Comparison of ENCODE assay signal across 7 cellular contexts in genomic region chr4:2793920-2794706, GRCh38. TPM values are rescaled to one million over a fixed set of nuclear protein-coding genes. Genes with fewer than 3 reads are reported as not detected.
A peak's percentile ranks its signal among the peaks of the same experiment; 100 is the strongest.
DNase-seq lines count a peak whose midpoint lies in the region; ATAC-seq and TF ChIP-seq lines count a peak whose summit lies in the region.

No MANE protein-coding gene starts in this region.

- no peak for TF ChIP-seq POLR2A in HCT116 (IDR thresholded peaks at IDR 0.05; ENCODE audit: borderline replicate concordance, extremely low read depth, insufficient read depth, insufficient read length)

- H2AFZ ChIP-seq in HCT116 (ENCODE audit: low read depth, low read length, poor library complexity, severe bottlenecking) (no peak overlapping the region), SK-N-SH (ENCODE audit: low read depth) (peak overlapping the region; percentile 51; the same call in 1 of the 2 replicates)

- H3K27ac ChIP-seq in HCT116 (ENCODE audit: low read depth, low read length) (peak overlapping the region; percentile 39; the same call in 1 of the 2 replicates), SK-N-SH (ENCODE audit: low read depth in 2 of 2, low read length in 1 of 2) (peak overlapping the region; percentile 49 to 94; a peak in 3 of 4 replicates), muscle layer of duodenum (ENCODE audit: low read length) (peak overlapping the region; percentile 74)
- no peak overlapping the region for H3K27ac ChIP-seq in effector memory CD4-positive, alpha-beta T cell (ENCODE audit: insufficient read depth, low read length, poor library complexity, severe bottlenecking)

- TSS peak; percentile 45 for BruUV-seq in HCT116 (replicated peaks; lab: Mats Ljungman, UMichigan)

- CTCF ChIA-PET in HCT116 (lab: Charles Lee), result no interaction called here
- CTCF ChIA-PET in SK-N-SH (lab: Yijun Ruan, JAX), result interaction anchor here (0.8 kb wide), 1 partner anchor 184 kb away, joined by 3 read pairs; no protein-coding TSS in a partner anchor
- CTCF ChIA-PET in HEK293T (lab: Yijun Ruan, JAX), result no interaction called here

- H3K27me3 ChIP-seq in HCT116 (ENCODE audit: insufficient read depth, low read length), result no peaks in the 10 kb centered on the region
- H3K27me3 ChIP-seq in SK-N-SH (ENCODE audit: insufficient read depth), result no peaks in the 10 kb centered on the region
- H3K27me3 ChIP-seq in effector memory CD4-positive, alpha-beta T cell (replicated peaks; ENCODE audit: control insufficient read depth, insufficient read depth, low read length, poor library complexity, severe bottlenecking), result no peaks in the 10 kb centered on the region
- H3K27me3 ChIP-seq in muscle layer of duodenum (ENCODE audit: low read depth, low read length), result no peaks in the 10 kb centered on the region

- WGBS in SK-N-SH (ENCODE audit: low lambda C conversion rate), result 59% methylated on average over 10 of the region's 14 CpGs

- H3K36me3 ChIP-seq in HCT116 (ENCODE audit: control insufficient read depth in 1 of 2, insufficient read depth in 2 of 2, low read length in 2 of 2) (no peaks in the 10 kb centered on the region), SK-N-SH (replicated peaks in 1 of 2; ENCODE audit: control insufficient read depth in 1 of 2, insufficient read depth in 2 of 2, low read length in 1 of 2) (no peaks in the 10 kb centered on the region), muscle layer of duodenum (ENCODE audit: control insufficient read depth in 1 of 2, insufficient read depth in 2 of 2, low read length in 2 of 2) (no peaks in the 10 kb centered on the region)
- H3K36me3 ChIP-seq in effector memory CD4-positive, alpha-beta T cell (ENCODE audit: control insufficient read depth, insufficient read depth, low read length), result no peaks in the 10 kb centered on the region

- no peaks in the 10 kb centered on the region for H3F3A ChIP-seq in SK-N-SH (replicated peaks; ENCODE audit: insufficient read depth)

- peak overlapping the region; percentile 88 for H3K4me2 ChIP-seq in HCT116 (ENCODE audit: low read length)
- H3K4me2 ChIP-seq in SK-N-SH, result peak overlapping the region; percentile 87

- H3K9me3 ChIP-seq in HCT116 (ENCODE audit: control insufficient read depth in 1 of 2, insufficient read depth in 1 of 2, low read depth in 1 of 2, low read length in 2 of 2), result no peaks in the 10 kb centered on the region
- no peaks in the 10 kb centered on the region for H3K9me3 ChIP-seq in SK-N-SH
- H3K9me3 ChIP-seq in effector memory CD4-positive, alpha-beta T cell (ENCODE audit: control insufficient read depth, low read length), result no peaks in the 10 kb centered on the region
- H3K9me3 ChIP-seq in muscle layer of duodenum (ENCODE audit: control insufficient read depth in 1 of 2, low read length in 2 of 2), result no peaks in the 10 kb centered on the region

- peak overlapping the region; percentile 53 to 62 for H3K4me3 ChIP-seq in HCT116 (replicated peaks in 1 of 2; ENCODE audit: low read depth in 1 of 2, low read length in 2 of 2)
- H3K4me3 ChIP-seq in SK-N-SH (ENCODE audit: low read depth in 2 of 2, low read length in 1 of 2), result peak overlapping the region; percentile 53 to 65
- peak overlapping the region; percentile 70 for H3K4me3 ChIP-seq in effector memory CD4-positive, alpha-beta T cell (ENCODE audit: insufficient read depth, low read depth, low read length, poor library complexity, severe bottlenecking)
- H3K4me3 ChIP-seq in muscle layer of duodenum (ENCODE audit: low read depth in 1 of 2, low read length in 2 of 2), result peak overlapping the region; percentile 63 to 71

- intact Hi-C loops in HCT116 (cut with micrococcal nuclease), result no loop called here

- POLR2A ChIA-PET in HCT116 (lab: Charles Lee), result no interaction called here
- POLR2A ChIA-PET in SK-N-SH (lab: Yijun Ruan, JAX), result no interaction called here
- POLR2A ChIA-PET in HEK293T (lab: Yijun Ruan, JAX), result interaction anchor here (1.0 kb wide), 1 partner anchor 18 kb away, joined by 3 read pairs; no protein-coding TSS in a partner anchor

- H3K4me1 ChIP-seq in HCT116 (ENCODE audit: control insufficient read depth in 1 of 2, insufficient read depth in 2 of 2, low read length in 2 of 2), result peaks cover 43 to 61% of the 10 kb centered on the region in 2 experiments
- H3K4me1 ChIP-seq in SK-N-SH (ENCODE audit: control insufficient read depth in 1 of 2, insufficient read depth in 2 of 2, low read depth in 1 of 2, low read length in 1 of 2), result peaks cover 31 to 67% of the 10 kb centered on the region in 2 experiments; a peak in 3 of 4 replicates
- peaks cover 35% of the 10 kb centered on the region for H3K4me1 ChIP-seq in effector memory CD4-positive, alpha-beta T cell (ENCODE audit: control insufficient read depth, insufficient read depth, low read length, poor library complexity, severe bottlenecking)
- peaks cover 18 to 48% of the 10 kb centered on the region in 2 donors for H3K4me1 ChIP-seq in muscle layer of duodenum (ENCODE audit: control insufficient read depth in 1 of 2, insufficient read depth in 2 of 2, low read length in 2 of 2)

- H3K79me2 ChIP-seq in HCT116 (ENCODE audit: insufficient read depth, low read length) (no peaks in the 10 kb centered on the region), SK-N-SH (ENCODE audit: insufficient read depth) (peaks cover 7% of the 10 kb centered on the region; the same call in 1 of the 2 replicates)

- DNase-seq in HCT116 (ENCODE audit: low read depth, low spot score) (no peak), SK-N-SH (peak; percentile 84), HEK293T (ENCODE audit: extremely low spot score) (no peak), AG08396 (ENCODE audit: low spot score) (no peak)
- DNase-seq in effector memory CD4-positive, alpha-beta T cell, result no peak
- DNase-seq in central memory CD4-positive, alpha-beta T cell, result no peak

- TF ChIP-seq CTCF in HCT116 (IDR thresholded peaks at IDR 0.05 in 2 of 3, conservative IDR thresholded peaks at IDR 0.05 in 1 of 3; ENCODE audit: borderline replicate concordance in 1 of 3, insufficient read depth in 1 of 3, low read depth in 2 of 3, low read length in 2 of 3) (no peak), SK-N-SH (IDR thresholded peaks at IDR 0.05) (no peak)

- TF ChIP-seq RAD21 in HCT116 (IDR thresholded peaks at IDR 0.05; ENCODE audit: low read depth) (no peak), SK-N-SH (IDR thresholded peaks at IDR 0.05; ENCODE audit: low read length) (no peak)

- ATAC-seq in HCT116, result no peak

- peak in 1 of 2 experiments; percentile 50; a peak in 2 of 4 replicates for TF ChIP-seq EP300 in SK-N-SH (IDR thresholded peaks at IDR 0.05; ENCODE audit: borderline replicate concordance in 1 of 2, low read depth in 1 of 2, low read length in 1 of 2)

- H3K9me2 ChIP-seq in HCT116 (ENCODE audit: insufficient read depth) (no peaks in the 10 kb centered on the region), SK-N-SH (no peaks in the 10 kb centered on the region)

- H3K9ac ChIP-seq in HCT116 (ENCODE audit: low read length) (peak overlapping the region; percentile 66; the same call in 1 of the 2 replicates), SK-N-SH (peak overlapping the region; percentile 51)

- RAD21 ChIA-PET in HCT116 (lab: Charles Lee; ENCODE audit: low non-redundant PET in 1 of 2, low total read pairs in 2 of 2, uncharacterized antibody in 2 of 2, unreplicated experiment in 2 of 2), result no interaction called here

- H4K20me1 ChIP-seq in HCT116 (ENCODE audit: insufficient read depth) (no peaks in the 10 kb centered on the region), SK-N-SH (ENCODE audit: insufficient read depth) (no peaks in the 10 kb centered on the region)

TF ChIP-seq in HCT116, 20 proteins besides CTCF, POLR2A, EP300 and RAD21 (continues in another document):
- TF ChIP-seq CEBPB (IDR thresholded peaks at IDR 0.05; ENCODE audit: low read depth), result no peak
- TF ChIP-seq TCF7L2 (IDR thresholded peaks at IDR 0.05; ENCODE audit: borderline replicate concordance, extremely low read depth, insufficient read depth, insufficient read length), result no peak
- no peak for TF ChIP-seq SIN3A (IDR thresholded peaks at IDR 0.05; ENCODE audit: low read depth)
- TF ChIP-seq POLR2AphosphoS5 (IDR thresholded peaks at IDR 0.05; ENCODE audit: low read depth, low read length), result no peak
- no peak for TF ChIP-seq EGR1 (IDR thresholded peaks at IDR 0.05; ENCODE audit: low read depth)

TF ChIP-seq in SK-N-SH, 30 proteins besides CTCF, POLR2A, EP300 and RAD21 (continues in another document):
- TF ChIP-seq TAF1 (IDR thresholded peaks at IDR 0.05; ENCODE audit: borderline replicate concordance, low read depth, low read length) (no peak), MAX (IDR thresholded peaks at IDR 0.05; ENCODE audit: low read depth) (no peak), CHD2 (IDR thresholded peaks at IDR 0.05; ENCODE audit: low read length, partially characterized antibody) (peak; percentile 39), FOXJ3 (CRISPR knock-in tag; IDR thresholded peaks at IDR 0.05) (peak; percentile 91), GATA2 (CRISPR knock-in tag; IDR thresholded peaks at IDR 0.05) (peak; percentile 12; the same call in 1 of the 2 replicates)

TF ChIP-seq in HEK293T, 16 proteins besides CTCF, POLR2A, EP300 and RAD21 (continues in another document):
- TF ChIP-seq SUZ12 (IDR thresholded peaks at IDR 0.05) (no peak), CTBP1 (IDR thresholded peaks at IDR 0.05; ENCODE audit: borderline replicate concordance) (no peak), ARNT (IDR thresholded peaks at IDR 0.05) (no peak), BHLHE40 (IDR thresholded peaks at IDR 0.05; ENCODE audit: borderline replicate concordance) (no peak), ELF4 (IDR thresholded peaks at IDR 0.05) (no peak), PKNOX1 (IDR thresholded peaks at IDR 0.05) (no peak)

RNA-seq across cellular contexts. Expression of gene SH3BP2, which starts 1.2 kb away (rescaled TPM):
- total RNA-seq in HCT116 (2021; ENCODE audit: unreplicated experiment), result 52.8 TPM
- 21.4 and 22.2 TPM in 2 replicates for polyA plus RNA-seq in HCT116 (2012)
- polyA plus RNA-seq in SK-N-SH (2012; rRNA removed), result 25.2 and 26.8 TPM in 2 replicates
- polyA plus RNA-seq in SK-N-SH (2012; cell fraction: cytosol; rRNA removed), result 5.6 and 8.5 TPM in 2 replicates
- polyA plus RNA-seq in SK-N-SH (2012; cell fraction: nucleus; rRNA removed), result 132 and 143 TPM in 2 replicates

RNA-seq across cellular contexts. Expression of gene TNIP2, which starts 38.0 kb away (rescaled TPM):
- 41.0 TPM for total RNA-seq in HCT116 (2021; ENCODE audit: unreplicated experiment)
- 44.4 and 46.7 TPM in 2 replicates for polyA plus RNA-seq in HCT116 (2012)
- polyA plus RNA-seq in SK-N-SH (2012; rRNA removed), result 68.2 and 78.9 TPM in 2 replicates
- 47.4 and 57.1 TPM in 2 replicates for polyA plus RNA-seq in SK-N-SH (2012; cell fraction: cytosol; rRNA removed)
- polyA plus RNA-seq in SK-N-SH (2012; cell fraction: nucleus; rRNA removed), result 175 and 261 TPM in 2 replicates

RNA-seq across cellular contexts. Expression of gene ADD1, which starts 49.5 kb away (rescaled TPM):
- total RNA-seq in HCT116 (2021; ENCODE audit: unreplicated experiment), result 139 TPM
- polyA plus RNA-seq in HCT116 (2012), result 99.5 and 110 TPM in 2 replicates
- polyA plus RNA-seq in SK-N-SH (2012; rRNA removed), result 97.0 and 155 TPM in 2 replicates
- 100 and 114 TPM in 2 replicates for polyA plus RNA-seq in SK-N-SH (2012; cell fraction: cytosol; rRNA removed)
- 317 and 506 TPM in 2 replicates for polyA plus RNA-seq in SK-N-SH (2012; cell fraction: nucleus; rRNA removed)
